9 cellular contexts compared by ENCODE assay signal in the genomic region with DNA sequence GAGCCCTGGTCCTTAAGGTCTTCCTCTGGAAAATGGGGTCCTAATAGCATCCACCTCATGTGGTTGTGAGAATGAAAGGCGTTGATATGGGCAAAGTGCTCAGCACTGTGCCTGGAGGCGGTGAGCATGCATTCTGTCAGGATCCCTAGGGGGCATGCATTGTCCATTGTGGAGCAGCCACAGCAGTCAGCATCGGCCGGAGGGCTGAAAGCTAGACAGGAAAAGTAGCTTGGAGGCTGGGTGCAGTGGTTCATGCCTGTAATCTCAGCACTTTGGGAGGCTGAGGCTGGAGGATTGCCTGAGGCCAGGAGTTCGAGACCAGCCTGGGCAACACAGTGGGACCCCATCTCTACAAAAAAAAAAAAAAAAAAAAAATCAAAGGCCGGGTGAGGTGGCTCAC.
DNase-seq lines count a peak whose midpoint lies in the region; ATAC-seq and TF ChIP-seq lines count a peak whose summit lies in the region.
"Had no signal": no experiment of that assay in that cellular context is flagged by ENCODE, and none has a peak within 500 bp of the region (broad histone marks: within the 10 kb centered on the region; RNA-seq: fewer than 3 reads in every experiment).

No MANE protein-coding gene starts in this region.

- DNase-seq in Caco-2 (peak; percentile 44 to 61), HFFc6 (no peak), kidney epithelial cell (ENCODE audit: low read depth) (no peak), sigmoid colon (no peak), NCI-H2029 treated with DMSO at 0.1 percent for 48 hours (lab: John Stamatoyannopoulos, UW) (no peak)

- H3K4me3 ChIP-seq in Caco-2 (ENCODE audit: low read depth, low read length) = no peak overlapping the region
- H3K4me3 ChIP-seq in kidney epithelial cell (ENCODE audit: low read depth, low read length) = no peak overlapping the region
- no peak overlapping the region for H3K4me3 ChIP-seq in sigmoid colon

- TF ChIP-seq CTCF in Caco-2 (IDR thresholded peaks at IDR 0.05; ENCODE audit: insufficient read depth in 1 of 2, low read depth in 1 of 2, low read length in 1 of 2, severe bottlenecking in 1 of 2, unreplicated experiment in 1 of 2) (peak in 1 of 2 experiments; percentile 22), HFFc6 (IDR thresholded peaks at IDR 0.05) (peak; percentile 34), VCaP (conservative IDR thresholded peaks at IDR 0.05) (peak; percentile 77), kidney epithelial cell (IDR thresholded peaks at IDR 0.05; ENCODE audit: insufficient read depth, low read length, poor library complexity, severe bottlenecking) (peak; percentile 22), sigmoid colon (IDR thresholded peaks at IDR 0.05) (no peak)

- intact Hi-C loops in Caco-2 (cut with micrococcal nuclease; ENCODE audit: unreplicated experiment) (no loop called here), sigmoid colon (cut with DNase I) (no loop called here)

- ATAC-seq in HG03439 (IDR thresholded peaks at IDR 0.05; ENCODE audit: unreplicated experiment) (no peak), HG03354 (IDR thresholded peaks at IDR 0.05; ENCODE audit: poor library complexity, severe bottlenecking, unreplicated experiment) (no peak)

- no TSS peak for BruUV-seq in Caco-2 (replicated peaks; lab: Mats Ljungman, UMichigan)

- POLR2A ChIA-PET in Caco-2 (lab: Charles Lee) = no interaction called here

- no peaks in the 10 kb centered on the region for H3K36me3 ChIP-seq in Caco-2 (ENCODE audit: control insufficient read depth, insufficient read depth, low read length)
- H3K36me3 ChIP-seq in kidney epithelial cell (ENCODE audit: control insufficient read depth, insufficient read depth, low read length) = no peaks in the 10 kb centered on the region
- H3K36me3 ChIP-seq in sigmoid colon = no peaks in the 10 kb centered on the region

- no peaks in the 10 kb centered on the region for H3K9me3 ChIP-seq in Caco-2
- H3K9me3 ChIP-seq in sigmoid colon = no peaks in the 10 kb centered on the region

- H3K4me1 Mint-ChIP-seq in Caco-2 (ENCODE audit: low read depth, unreplicated experiment) (peaks cover 17% of the 10 kb centered on the region), HFFc6 (ENCODE audit: low read depth) (peaks cover 37% of the 10 kb centered on the region)
- H3K4me1 Mint-ChIP-seq: central memory CD8-positive, alpha-beta T cell had no signal

- peaks cover 4% of the 10 kb centered on the region for H3K36me3 Mint-ChIP-seq in Caco-2 (ENCODE audit: insufficient read depth, unreplicated experiment)
- H3K36me3 Mint-ChIP-seq in HFFc6 (ENCODE audit: low read depth) = no peaks in the 10 kb centered on the region

- H3K27ac Mint-ChIP-seq in Caco-2 (ENCODE audit: unreplicated experiment) (no peak overlapping the region), HFFc6 (no peak overlapping the region)

- H3K4me1 ChIP-seq in Caco-2 (peaks cover 23% of the 10 kb centered on the region), sigmoid colon (no peaks in the 10 kb centered on the region)

- H3K4me3 Mint-ChIP-seq in Caco-2 (ENCODE audit: unreplicated experiment) (no peak overlapping the region), HFFc6 (no peak overlapping the region)
- H3K4me3 Mint-ChIP-seq: central memory CD8-positive, alpha-beta T cell had no signal

- H3K27me3 ChIP-seq in Caco-2 (replicated peaks; ENCODE audit: control insufficient read depth, insufficient read depth, low read length) = no peaks in the 10 kb centered on the region
- peaks cover 4% of the 10 kb centered on the region for H3K27me3 ChIP-seq in kidney epithelial cell (ENCODE audit: control insufficient read depth, insufficient read depth, low read length)
- H3K27me3 ChIP-seq in sigmoid colon = no peaks in the 10 kb centered on the region

- no peak overlapping the region for H3K27ac ChIP-seq in VCaP
- no peak overlapping the region for H3K27ac ChIP-seq in sigmoid colon

- H3K27me3 Mint-ChIP-seq in Caco-2 (ENCODE audit: insufficient read depth, unreplicated experiment) (no peaks in the 10 kb centered on the region), HFFc6 (ENCODE audit: insufficient read depth) (peaks cover 12% of the 10 kb centered on the region)
- H3K27me3 Mint-ChIP-seq: central memory CD8-positive, alpha-beta T cell had no signal

- no peak for TF ChIP-seq EP300 in sigmoid colon (IDR thresholded peaks at IDR 0.05)

- CTCF ChIA-PET in Caco-2 (lab: Charles Lee) = interaction anchor here (0.7 to 1.2 kb wide), 3 partner anchors 169 to 192 kb away, joined by 3 read pairs; no protein-coding TSS in a partner anchor

- H3K9me3 Mint-ChIP-seq in Caco-2 (ENCODE audit: unreplicated experiment) (no peaks in the 10 kb centered on the region), HFFc6 (no peaks in the 10 kb centered on the region)
- H3K9me3 Mint-ChIP-seq: central memory CD8-positive, alpha-beta T cell had no signal

- WGBS in sigmoid colon, 2 donors = 26 to 49% methylated on average over 6 of the region's 6 CpGs

- TF ChIP-seq POLR2A in sigmoid colon (IDR thresholded peaks at IDR 0.05) = no peak

Comparison
In these comparisons a context has a peak if more than half of its experiments do, and no peak if none do; other contexts are left out.
1. DNase-seq: peak in Caco-2 (2 of 2); none in HFFc6 (single experiment), kidney epithelial cell (single experiment), sigmoid colon (single experiment) and NCI-H2029 treated with DMSO at 0.1 percent for 48 hours (single experiment).
2. CTCF ChIP-seq: peak in HFFc6 (single experiment), VCaP (single experiment) and kidney epithelial cell (single experiment); none in sigmoid colon (0 of 4).